1 cellular context compared by ENCODE assay signal in genomic region chr1:169576241-169576933, GRCh38.
TF ChIP-seq lines count a peak whose summit lies in the region.

No MANE protein-coding gene starts in this region.

TF ChIP-seq in HepG2, 621 proteins besides CTCF, POLR2A, EP300 and RAD21 (continued from another document and continues in another):
- TF ChIP-seq, protein P1, sequence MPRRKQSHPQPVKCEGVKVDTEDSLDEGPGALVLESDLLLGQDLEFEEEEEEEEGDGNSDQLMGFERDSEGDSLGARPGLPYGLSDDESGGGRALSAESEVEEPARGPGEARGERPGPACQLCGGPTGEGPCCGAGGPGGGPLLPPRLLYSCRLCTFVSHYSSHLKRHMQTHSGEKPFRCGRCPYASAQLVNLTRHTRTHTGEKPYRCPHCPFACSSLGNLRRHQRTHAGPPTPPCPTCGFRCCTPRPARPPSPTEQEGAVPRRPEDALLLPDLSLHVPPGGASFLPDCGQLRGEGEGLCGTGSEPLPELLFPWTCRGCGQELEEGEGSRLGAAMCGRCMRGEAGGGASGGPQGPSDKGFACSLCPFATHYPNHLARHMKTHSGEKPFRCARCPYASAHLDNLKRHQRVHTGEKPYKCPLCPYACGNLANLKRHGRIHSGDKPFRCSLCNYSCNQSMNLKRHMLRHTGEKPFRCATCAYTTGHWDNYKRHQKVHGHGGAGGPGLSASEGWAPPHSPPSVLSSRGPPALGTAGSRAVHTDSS (CRISPR knock-in tag; conservative IDR thresholded peaks at IDR 0.05), result no peak
- TF ChIP-seq ZNF761 (CRISPR knock-in tag; conservative IDR thresholded peaks at IDR 0.05), result no peak
- TF ChIP-seq ZNF329 (CRISPR knock-in tag; IDR thresholded peaks at IDR 0.05; ENCODE audit: low read depth), result no peak
- TF ChIP-seq ZNF407 (CRISPR knock-in tag; IDR thresholded peaks at IDR 0.05; ENCODE audit: not compliant biosample characterization), result no peak
- TF ChIP-seq, protein P2, sequence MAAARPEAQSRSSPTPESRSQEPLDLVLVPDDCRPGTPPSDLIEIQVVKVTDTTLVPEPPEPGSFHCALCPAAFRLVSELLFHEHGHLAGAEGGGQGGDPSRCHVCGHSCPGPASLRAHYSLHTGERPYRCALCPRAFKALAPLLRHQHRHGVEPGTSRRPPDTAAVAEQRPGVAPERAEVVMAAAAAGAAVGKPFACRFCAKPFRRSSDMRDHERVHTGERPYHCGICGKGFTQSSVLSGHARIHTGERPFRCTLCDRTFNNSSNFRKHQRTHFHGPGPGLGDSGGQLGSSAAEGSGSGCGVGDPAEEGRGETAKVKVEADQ (CRISPR knock-in tag; IDR thresholded peaks at IDR 0.05; ENCODE audit: borderline replicate concordance), result no peak
- no peak; the same call in 1 of the 2 replicates for TF ChIP-seq ZNF687 (CRISPR knock-in tag; IDR thresholded peaks at IDR 0.05)
- no peak for TF ChIP-seq NKX3-1 (CRISPR knock-in tag; IDR thresholded peaks at IDR 0.05)
- TF ChIP-seq, protein P3, sequence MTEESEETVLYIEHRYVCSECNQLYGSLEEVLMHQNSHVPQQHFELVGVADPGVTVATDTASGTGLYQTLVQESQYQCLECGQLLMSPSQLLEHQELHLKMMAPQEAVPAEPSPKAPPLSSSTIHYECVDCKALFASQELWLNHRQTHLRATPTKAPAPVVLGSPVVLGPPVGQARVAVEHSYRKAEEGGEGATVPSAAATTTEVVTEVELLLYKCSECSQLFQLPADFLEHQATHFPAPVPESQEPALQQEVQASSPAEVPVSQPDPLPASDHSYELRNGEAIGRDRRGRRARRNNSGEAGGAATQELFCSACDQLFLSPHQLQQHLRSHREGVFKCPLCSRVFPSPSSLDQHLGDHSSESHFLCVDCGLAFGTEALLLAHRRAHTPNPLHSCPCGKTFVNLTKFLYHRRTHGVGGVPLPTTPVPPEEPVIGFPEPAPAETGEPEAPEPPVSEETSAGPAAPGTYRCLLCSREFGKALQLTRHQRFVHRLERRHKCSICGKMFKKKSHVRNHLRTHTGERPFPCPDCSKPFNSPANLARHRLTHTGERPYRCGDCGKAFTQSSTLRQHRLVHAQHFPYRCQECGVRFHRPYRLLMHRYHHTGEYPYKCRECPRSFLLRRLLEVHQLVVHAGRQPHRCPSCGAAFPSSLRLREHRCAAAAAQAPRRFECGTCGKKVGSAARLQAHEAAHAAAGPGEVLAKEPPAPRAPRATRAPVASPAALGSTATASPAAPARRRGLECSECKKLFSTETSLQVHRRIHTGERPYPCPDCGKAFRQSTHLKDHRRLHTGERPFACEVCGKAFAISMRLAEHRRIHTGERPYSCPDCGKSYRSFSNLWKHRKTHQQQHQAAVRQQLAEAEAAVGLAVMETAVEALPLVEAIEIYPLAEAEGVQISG (CRISPR knock-in tag; IDR thresholded peaks at IDR 0.05), result peak; percentile 31; the same call in 1 of the 2 replicates
- 0 out of 2 replicates have a peak, but pooled peaks have one; percentile 29 for TF ChIP-seq ZKSCAN8 (CRISPR knock-in tag; IDR thresholded peaks at IDR 0.05; ENCODE audit: borderline replicate concordance)
- no peak for TF ChIP-seq ZNF570 (CRISPR knock-in tag; IDR thresholded peaks at IDR 0.05; ENCODE audit: borderline replicate concordance)
- no peak for TF ChIP-seq DNMT3B (CRISPR knock-in tag; conservative IDR thresholded peaks at IDR 0.05)
- TF ChIP-seq ZBTB38 (CRISPR knock-in tag; IDR thresholded peaks at IDR 0.05), result no peak
- no peak for TF ChIP-seq ZBTB21 (CRISPR knock-in tag; IDR thresholded peaks at IDR 0.05)
- TF ChIP-seq ZSCAN25 (CRISPR knock-in tag; IDR thresholded peaks at IDR 0.05), result no peak
- TF ChIP-seq ETV6 (CRISPR knock-in tag; conservative IDR thresholded peaks at IDR 0.05), result no peak
- peak; percentile 76 for TF ChIP-seq ZMYM4 (CRISPR knock-in tag; IDR thresholded peaks at IDR 0.05)
- TF ChIP-seq TBX3 (IDR thresholded peaks at IDR 0.05; ENCODE audit: borderline replicate concordance), result no peak
- TF ChIP-seq ZNF496 (CRISPR knock-in tag; IDR thresholded peaks at IDR 0.05; ENCODE audit: insufficient replicate concordance), result no peak
- TF ChIP-seq REL (CRISPR knock-in tag; conservative IDR thresholded peaks at IDR 0.05), result no peak
- no peak for TF ChIP-seq ZNF598 (CRISPR knock-in tag; IDR thresholded peaks at IDR 0.05; ENCODE audit: borderline replicate concordance)
- TF ChIP-seq, protein P4, sequence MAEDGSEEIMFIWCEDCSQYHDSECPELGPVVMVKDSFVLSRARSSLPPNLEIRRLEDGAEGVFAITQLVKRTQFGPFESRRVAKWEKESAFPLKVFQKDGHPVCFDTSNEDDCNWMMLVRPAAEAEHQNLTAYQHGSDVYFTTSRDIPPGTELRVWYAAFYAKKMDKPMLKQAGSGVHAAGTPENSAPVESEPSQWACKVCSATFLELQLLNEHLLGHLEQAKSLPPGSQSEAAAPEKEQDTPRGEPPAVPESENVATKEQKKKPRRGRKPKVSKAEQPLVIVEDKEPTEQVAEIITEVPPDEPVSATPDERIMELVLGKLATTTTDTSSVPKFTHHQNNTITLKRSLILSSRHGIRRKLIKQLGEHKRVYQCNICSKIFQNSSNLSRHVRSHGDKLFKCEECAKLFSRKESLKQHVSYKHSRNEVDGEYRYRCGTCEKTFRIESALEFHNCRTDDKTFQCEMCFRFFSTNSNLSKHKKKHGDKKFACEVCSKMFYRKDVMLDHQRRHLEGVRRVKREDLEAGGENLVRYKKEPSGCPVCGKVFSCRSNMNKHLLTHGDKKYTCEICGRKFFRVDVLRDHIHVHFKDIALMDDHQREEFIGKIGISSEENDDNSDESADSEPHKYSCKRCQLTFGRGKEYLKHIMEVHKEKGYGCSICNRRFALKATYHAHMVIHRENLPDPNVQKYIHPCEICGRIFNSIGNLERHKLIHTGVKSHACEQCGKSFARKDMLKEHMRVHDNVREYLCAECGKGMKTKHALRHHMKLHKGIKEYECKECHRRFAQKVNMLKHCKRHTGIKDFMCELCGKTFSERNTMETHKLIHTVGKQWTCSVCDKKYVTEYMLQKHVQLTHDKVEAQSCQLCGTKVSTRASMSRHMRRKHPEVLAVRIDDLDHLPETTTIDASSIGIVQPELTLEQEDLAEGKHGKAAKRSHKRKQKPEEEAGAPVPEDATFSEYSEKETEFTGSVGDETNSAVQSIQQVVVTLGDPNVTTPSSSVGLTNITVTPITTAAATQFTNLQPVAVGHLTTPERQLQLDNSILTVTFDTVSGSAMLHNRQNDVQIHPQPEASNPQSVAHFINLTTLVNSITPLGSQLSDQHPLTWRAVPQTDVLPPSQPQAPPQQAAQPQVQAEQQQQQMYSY (CRISPR knock-in tag; IDR thresholded peaks at IDR 0.05), result peak; percentile 66
- TF ChIP-seq MTA3 (CRISPR knock-in tag; IDR thresholded peaks at IDR 0.05), result no peak
- TF ChIP-seq POLR2AphosphoS2 (IDR thresholded peaks at IDR 0.05; ENCODE audit: low read depth, low read length), result no peak
- TF ChIP-seq ZBTB49 (CRISPR knock-in tag; IDR thresholded peaks at IDR 0.05; ENCODE audit: borderline replicate concordance), result no peak
- TF ChIP-seq ZNF430 (CRISPR knock-in tag; IDR thresholded peaks at IDR 0.05), result no peak
- no peak for TF ChIP-seq SNRNP70 (IDR thresholded peaks at IDR 0.05; ENCODE audit: low read depth, low read length)
- TF ChIP-seq, protein P5, sequence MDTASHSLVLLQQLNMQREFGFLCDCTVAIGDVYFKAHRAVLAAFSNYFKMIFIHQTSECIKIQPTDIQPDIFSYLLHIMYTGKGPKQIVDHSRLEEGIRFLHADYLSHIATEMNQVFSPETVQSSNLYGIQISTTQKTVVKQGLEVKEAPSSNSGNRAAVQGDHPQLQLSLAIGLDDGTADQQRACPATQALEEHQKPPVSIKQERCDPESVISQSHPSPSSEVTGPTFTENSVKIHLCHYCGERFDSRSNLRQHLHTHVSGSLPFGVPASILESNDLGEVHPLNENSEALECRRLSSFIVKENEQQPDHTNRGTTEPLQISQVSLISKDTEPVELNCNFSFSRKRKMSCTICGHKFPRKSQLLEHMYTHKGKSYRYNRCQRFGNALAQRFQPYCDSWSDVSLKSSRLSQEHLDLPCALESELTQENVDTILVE (CRISPR knock-in tag; IDR thresholded peaks at IDR 0.05), result no peak
- TF ChIP-seq PHB2 (IDR thresholded peaks at IDR 0.05; ENCODE audit: partially characterized antibody), result no peak
- no peak for TF ChIP-seq ZNF382 (CRISPR knock-in tag; IDR thresholded peaks at IDR 0.05; ENCODE audit: borderline replicate concordance)
- no peak for TF ChIP-seq ZC3H4 (CRISPR knock-in tag; IDR thresholded peaks at IDR 0.05; ENCODE audit: borderline replicate concordance)
- no peak for TF ChIP-seq DMAP1 (CRISPR knock-in tag; IDR thresholded peaks at IDR 0.05)
- no peak for TF ChIP-seq HOXA9 (CRISPR knock-in tag; IDR thresholded peaks at IDR 0.05; ENCODE audit: borderline replicate concordance)
